In the genomic region with DNA sequence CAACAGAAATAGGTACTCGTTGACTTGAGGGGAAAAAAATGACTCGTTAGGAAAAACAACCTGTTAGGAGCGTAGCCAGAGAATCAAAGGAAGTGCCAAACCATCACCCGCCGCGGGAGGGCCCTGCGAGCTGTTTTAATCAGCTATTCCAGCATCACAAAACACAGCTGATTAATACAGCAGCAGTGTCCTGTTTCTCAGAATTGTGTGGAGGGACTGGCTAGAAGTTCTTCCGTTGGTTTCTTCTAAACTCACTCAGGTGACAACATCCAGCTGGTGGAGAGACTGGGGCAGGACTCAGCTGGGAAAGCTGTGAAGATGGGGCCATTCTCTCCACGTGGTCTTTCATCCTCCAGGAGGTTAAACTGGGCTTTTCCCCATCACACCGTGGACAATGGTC, we compare ENCODE assay signal across 1 cellular context.
TF ChIP-seq lines count a peak whose summit lies in the region.

No MANE protein-coding gene starts in this region.

TF ChIP-seq in K562, 482 proteins besides CTCF, POLR2A, EP300 and RAD21:
- TF ChIP-seq, protein P1, sequence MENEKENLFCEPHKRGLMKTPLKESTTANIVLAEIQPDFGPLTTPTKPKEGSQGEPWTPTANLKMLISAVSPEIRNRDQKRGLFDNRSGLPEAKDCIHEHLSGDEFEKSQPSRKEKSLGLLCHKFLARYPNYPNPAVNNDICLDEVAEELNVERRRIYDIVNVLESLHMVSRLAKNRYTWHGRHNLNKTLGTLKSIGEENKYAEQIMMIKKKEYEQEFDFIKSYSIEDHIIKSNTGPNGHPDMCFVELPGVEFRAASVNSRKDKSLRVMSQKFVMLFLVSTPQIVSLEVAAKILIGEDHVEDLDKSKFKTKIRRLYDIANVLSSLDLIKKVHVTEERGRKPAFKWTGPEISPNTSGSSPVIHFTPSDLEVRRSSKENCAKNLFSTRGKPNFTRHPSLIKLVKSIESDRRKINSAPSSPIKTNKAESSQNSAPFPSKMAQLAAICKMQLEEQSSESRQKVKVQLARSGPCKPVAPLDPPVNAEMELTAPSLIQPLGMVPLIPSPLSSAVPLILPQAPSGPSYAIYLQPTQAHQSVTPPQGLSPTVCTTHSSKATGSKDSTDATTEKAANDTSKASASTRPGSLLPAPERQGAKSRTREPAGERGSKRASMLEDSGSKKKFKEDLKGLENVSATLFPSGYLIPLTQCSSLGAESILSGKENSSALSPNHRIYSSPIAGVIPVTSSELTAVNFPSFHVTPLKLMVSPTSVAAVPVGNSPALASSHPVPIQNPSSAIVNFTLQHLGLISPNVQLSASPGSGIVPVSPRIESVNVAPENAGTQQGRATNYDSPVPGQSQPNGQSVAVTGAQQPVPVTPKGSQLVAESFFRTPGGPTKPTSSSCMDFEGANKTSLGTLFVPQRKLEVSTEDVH (IDR thresholded peaks at IDR 0.05; ENCODE audit: low read depth, partially characterized antibody), result no peak
- TF ChIP-seq HDGF (IDR thresholded peaks at IDR 0.05), result no peak
- TF ChIP-seq RUNX1 (IDR thresholded peaks at IDR 0.05; ENCODE audit: low read depth), result no peak
- TF ChIP-seq BRF1 (IDR thresholded peaks at IDR 0.05; ENCODE audit: borderline replicate concordance, extremely low read depth, insufficient read length), result no peak
- no peak for TF ChIP-seq ESRRB (CRISPR knock-in tag; IDR thresholded peaks at IDR 0.05; ENCODE audit: borderline replicate concordance)
- TF ChIP-seq, protein P2, sequence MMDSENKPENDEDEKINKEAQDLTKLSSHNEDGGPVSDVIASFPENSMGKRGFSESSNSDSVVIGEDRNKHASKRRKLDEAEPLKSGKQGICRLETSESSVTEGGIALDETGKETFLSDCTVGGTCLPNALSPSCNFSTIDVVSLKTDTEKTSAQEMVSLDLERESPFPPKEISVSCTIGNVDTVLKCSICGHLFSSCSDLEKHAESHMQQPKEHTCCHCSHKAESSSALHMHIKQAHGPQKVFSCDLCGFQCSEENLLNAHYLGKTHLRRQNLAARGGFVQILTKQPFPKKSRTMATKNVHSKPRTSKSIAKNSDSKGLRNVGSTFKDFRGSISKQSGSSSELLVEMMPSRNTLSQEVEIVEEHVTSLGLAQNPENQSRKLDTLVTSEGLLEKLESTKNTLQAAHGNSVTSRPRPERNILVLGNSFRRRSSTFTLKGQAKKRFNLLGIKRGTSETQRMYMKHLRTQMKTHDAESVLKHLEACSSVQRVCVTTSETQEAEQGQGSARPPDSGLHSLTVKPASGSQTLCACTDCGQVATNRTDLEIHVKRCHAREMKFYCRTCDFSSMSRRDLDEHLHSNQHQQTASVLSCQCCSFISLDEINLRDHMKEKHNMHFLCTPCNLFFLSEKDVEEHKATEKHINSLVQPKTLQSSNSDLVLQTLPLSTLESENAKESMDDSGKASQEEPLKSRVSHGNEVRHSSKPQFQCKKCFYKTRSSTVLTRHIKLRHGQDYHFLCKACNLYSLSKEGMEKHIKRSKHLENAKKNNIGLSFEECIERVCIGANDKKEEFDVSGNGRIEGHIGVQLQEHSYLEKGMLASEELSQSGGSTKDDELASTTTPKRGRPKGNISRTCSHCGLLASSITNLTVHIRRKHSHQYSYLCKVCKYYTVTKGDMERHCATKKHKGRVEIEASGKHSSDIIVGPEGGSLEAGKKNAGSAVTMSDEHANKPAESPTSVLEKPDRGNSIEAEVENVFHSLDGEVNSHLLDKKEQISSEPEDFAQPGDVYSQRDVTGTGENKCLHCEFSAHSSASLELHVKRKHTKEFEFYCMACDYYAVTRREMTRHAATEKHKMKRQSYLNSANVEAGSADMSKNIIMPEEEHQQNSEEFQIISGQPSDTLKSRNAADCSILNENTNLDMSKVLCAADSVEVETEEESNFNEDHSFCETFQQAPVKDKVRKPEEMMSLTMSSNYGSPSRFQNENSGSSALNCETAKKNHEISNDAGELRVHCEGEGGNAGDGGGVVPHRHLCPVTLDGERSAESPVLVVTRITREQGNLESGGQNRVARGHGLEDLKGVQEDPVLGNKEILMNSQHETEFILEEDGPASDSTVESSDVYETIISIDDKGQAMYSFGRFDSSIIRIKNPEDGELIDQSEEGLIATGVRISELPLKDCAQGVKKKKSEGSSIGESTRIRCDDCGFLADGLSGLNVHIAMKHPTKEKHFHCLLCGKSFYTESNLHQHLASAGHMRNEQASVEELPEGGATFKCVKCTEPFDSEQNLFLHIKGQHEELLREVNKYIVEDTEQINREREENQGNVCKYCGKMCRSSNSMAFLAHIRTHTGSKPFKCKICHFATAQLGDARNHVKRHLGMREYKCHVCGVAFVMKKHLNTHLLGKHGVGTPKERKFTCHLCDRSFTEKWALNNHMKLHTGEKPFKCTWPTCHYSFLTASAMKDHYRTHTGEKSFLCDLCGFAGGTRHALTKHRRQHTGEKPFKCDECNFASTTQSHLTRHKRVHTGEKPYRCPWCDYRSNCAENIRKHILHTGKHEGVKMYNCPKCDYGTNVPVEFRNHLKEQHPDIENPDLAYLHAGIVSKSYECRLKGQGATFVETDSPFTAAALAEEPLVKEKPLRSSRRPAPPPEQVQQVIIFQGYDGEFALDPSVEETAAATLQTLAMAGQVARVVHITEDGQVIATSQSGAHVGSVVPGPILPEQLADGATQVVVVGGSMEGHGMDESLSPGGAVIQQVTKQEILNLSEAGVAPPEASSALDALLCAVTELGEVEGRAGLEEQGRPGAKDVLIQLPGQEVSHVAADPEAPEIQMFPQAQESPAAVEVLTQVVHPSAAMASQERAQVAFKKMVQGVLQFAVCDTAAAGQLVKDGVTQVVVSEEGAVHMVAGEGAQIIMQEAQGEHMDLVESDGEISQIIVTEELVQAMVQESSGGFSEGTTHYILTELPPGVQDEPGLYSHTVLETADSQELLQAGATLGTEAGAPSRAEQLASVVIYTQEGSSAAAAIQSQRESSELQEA (IDR thresholded peaks at IDR 0.05; ENCODE audit: low read depth), result no peak
- TF ChIP-seq ZNF584 (CRISPR knock-in tag; IDR thresholded peaks at IDR 0.05; ENCODE audit: low read depth), result no peak
